In the genomic region with DNA sequence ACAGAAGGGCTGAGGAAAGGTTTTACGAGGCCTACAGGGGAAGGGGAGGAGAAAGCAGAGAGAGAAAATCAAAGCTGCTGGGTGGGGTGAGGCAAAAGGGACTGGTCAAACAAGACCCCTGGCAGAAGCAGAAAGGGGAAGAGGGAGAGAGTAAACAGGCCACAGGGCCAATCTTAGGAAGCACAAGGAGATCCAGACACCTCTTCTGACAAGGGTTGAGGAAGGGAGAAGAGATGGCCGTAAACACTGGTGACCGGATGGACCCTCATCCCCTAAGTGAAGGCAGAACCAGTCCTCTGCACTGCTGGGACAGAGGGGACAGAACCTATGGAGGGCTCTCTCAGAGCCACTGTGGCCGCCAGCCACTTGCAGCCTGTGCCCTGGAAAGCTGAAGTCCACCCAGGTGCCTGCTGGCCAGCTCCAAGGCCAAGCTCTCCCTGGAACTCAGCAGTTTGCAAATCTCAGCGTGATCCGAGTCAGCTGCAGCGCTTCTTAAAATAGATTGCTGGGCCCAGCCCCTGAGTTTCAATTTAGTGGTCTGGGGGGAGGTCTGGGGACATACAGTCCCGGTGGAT, we compare ENCODE assay signal across 20 cellular contexts.
DNase-seq lines count a peak whose midpoint lies in the region; ATAC-seq, FAIRE-seq and TF ChIP-seq lines count a peak whose summit lies in the region.
"Had no signal": no experiment of that assay in that cellular context is flagged by ENCODE, and none has a peak within 500 bp of the region (broad histone marks: within the 10 kb centered on the region; RNA-seq: fewer than 3 reads in every experiment).

No MANE protein-coding gene starts in this region.

- no peaks in the 10 kb centered on the region for H3K9me3 ChIP-seq in Panc1 (ENCODE audit: control insufficient read depth, insufficient read depth, low read depth, low read length)
- H3K9me3 ChIP-seq in pancreas = no peaks in the 10 kb centered on the region
- no peaks in the 10 kb centered on the region for H3K9me3 ChIP-seq in A673 (ENCODE audit: low read depth, low read length, poor library complexity, severe bottlenecking)
- H3K9me3 ChIP-seq: BLaER1 had no signal

- H3K27me3 ChIP-seq in Panc1 (ENCODE audit: control insufficient read depth, insufficient read depth, low read length) (no peaks in the 10 kb centered on the region; the same call in 1 of the 2 replicates), pancreas (no peaks in the 10 kb centered on the region), A673 (replicated peaks; ENCODE audit: insufficient read depth, low read depth, low read length, poor library complexity) (no peaks in the 10 kb centered on the region)
- H3K27me3 ChIP-seq: BLaER1 had no signal

- no peak for DNase-seq in GM12891 (ENCODE audit: insufficient read length, low spot score)
- no peak for DNase-seq in Panc1 (ENCODE audit: low read depth, low spot score)
- peak; percentile 48 for DNase-seq in cerebellum (ENCODE audit: low spot score)
- peak; percentile 18 to 64 (median 26) for DNase-seq in pancreas
- DNase-seq in glutamatergic neuron = no peak
- no peak for DNase-seq in iPS-NIHi7 (ENCODE audit: extremely low spot score)
- no peak for DNase-seq in stimulated activated naive CD8-positive, alpha-beta T cell treated with anti-CD3 and anti-CD28 coated beads, Interleukin-15, Interleukin-2, amounts not matched to agents 100 U/mL and 50 U/mL, for 24 hours
- no peak for DNase-seq in A673 (ENCODE audit: low spot score)
- DNase-seq: AML-193; CD4-positive, alpha-beta memory T cell; COR-L47; DMS153; DND-41; GF-D8; GM23248; IMR-90; KBM-7 had no signal

- peak; percentile 53 for ATAC-seq in Panc1
- ATAC-seq in pancreas = peak; percentile 71 to 88 (median 81)
- ATAC-seq in stimulated activated naive CD8-positive, alpha-beta T cell treated with anti-CD3 and anti-CD28 coated beads, Interleukin-15, Interleukin-2, amounts not matched to agents 100 U/mL and 50 U/mL, for 24 hours = no peak

- H3K27me3 Mint-ChIP-seq in glutamatergic neuron (ENCODE audit: unreplicated experiment) = peaks cover 8% of the 10 kb centered on the region
- H3K27me3 Mint-ChIP-seq: CD4-positive, alpha-beta memory T cell had no signal

- H3K36me3 Mint-ChIP-seq in glutamatergic neuron (ENCODE audit: unreplicated experiment) = peaks cover 29% of the 10 kb centered on the region

- intact Hi-C loops in Panc1 (cut with micrococcal nuclease; ENCODE audit: unreplicated experiment) (no loop called here), pancreas (cut with DNase I) (no loop called here), A673 (cut with micrococcal nuclease; ENCODE audit: unreplicated experiment) (no loop called here)

- CTCF ChIA-PET in Panc1 (lab: Charles Lee) = interaction anchor here (0.5 kb wide), 1 partner anchor 310 kb away, joined by 3 read pairs; no protein-coding TSS in a partner anchor
- CTCF ChIA-PET in A673 (lab: Charles Lee) = no interaction called here

- H3K9me3 Mint-ChIP-seq in glutamatergic neuron (ENCODE audit: unreplicated experiment) = peaks cover 8% of the 10 kb centered on the region

- BruUV-seq in Panc1 (replicated peaks; lab: Mats Ljungman, UMichigan) (no TSS peak), A673 (replicated peaks; lab: Mats Ljungman, UMichigan) (no TSS peak)

- H3K4me1 Mint-ChIP-seq in glutamatergic neuron (ENCODE audit: low read depth, unreplicated experiment) = peaks cover 6% of the 10 kb centered on the region
- H3K4me1 Mint-ChIP-seq: CD4-positive, alpha-beta memory T cell had no signal

- no peaks in the 10 kb centered on the region for H3K4me1 ChIP-seq in Panc1 (ENCODE audit: control insufficient read depth, insufficient read depth, low read length)
- peaks cover 0 to 4% (median 4%) of the 10 kb centered on the region in 3 donors for H3K4me1 ChIP-seq in pancreas
- H3K4me1 ChIP-seq in A673 (ENCODE audit: insufficient read depth, low read length, poor library complexity, severe bottlenecking) = no peaks in the 10 kb centered on the region
- H3K4me1 ChIP-seq: BLaER1 had no signal

- FAIRE-seq in GM12891 (lab: Jason Lieb, UNC) (no peak), pancreas (lab: Jason Lieb, UNC) (no peak)
- FAIRE-seq: D721Med, H54 had no signal

- H3K27ac ChIP-seq in Panc1 (ENCODE audit: low read length) = no peak overlapping the region
- H3K27ac ChIP-seq in pancreas = no peak overlapping the region
- H3K27ac ChIP-seq in A673 (ENCODE audit: low read depth, low read length, poor library complexity, severe bottlenecking) = no peak overlapping the region
- H3K27ac ChIP-seq: BLaER1, GM23248 had no signal

- in situ Hi-C loops in Panc1 (cut with HindIII; ENCODE audit: low pct_unique_long_range_greater_than_20kb, low sequenced_read_pairs) = no loop called here

- no peak for TF ChIP-seq CTCF in Panc1 (IDR thresholded peaks at IDR 0.05)
- no peak for TF ChIP-seq CTCF in pancreas (IDR thresholded peaks at IDR 0.05)
- TF ChIP-seq CTCF in glutamatergic neuron (IDR thresholded peaks at IDR 0.05; ENCODE audit: partially characterized antibody, unreplicated experiment) = no peak
- no peak for TF ChIP-seq CTCF in A673 (conservative IDR thresholded peaks at IDR 0.05; ENCODE audit: low read depth, low read length)

- POLR2A ChIA-PET in Panc1 (lab: Charles Lee) (no interaction called here), A673 (lab: Charles Lee; ENCODE audit: low non-redundant PET) (no interaction called here)

- WGBS in pancreas, 2 donors = 58 to 63% methylated on average over 8 of the region's 8 CpGs

- TF ChIP-seq POLR2A in GM12891 (IDR thresholded peaks at IDR 0.05; ENCODE audit: low read depth, low read length) = no peak

- H3K36me3 ChIP-seq in Panc1 (ENCODE audit: control insufficient read depth, insufficient read depth, low read length) (no peaks in the 10 kb centered on the region), pancreas (no peaks in the 10 kb centered on the region), A673 (ENCODE audit: insufficient read depth, low read length, poor library complexity, severe bottlenecking) (no peaks in the 10 kb centered on the region)
- H3K36me3 ChIP-seq: BLaER1 had no signal

- H3K4me3 Mint-ChIP-seq in glutamatergic neuron (ENCODE audit: unreplicated experiment) = no peak overlapping the region
- H3K4me3 Mint-ChIP-seq: CD4-positive, alpha-beta memory T cell had no signal

- no peak overlapping the region for H3K27ac Mint-ChIP-seq in glutamatergic neuron (ENCODE audit: unreplicated experiment)

- H3K4me3 ChIP-seq in Panc1 (ENCODE audit: low read depth in 2 of 2, low read length in 2 of 2) (no peak overlapping the region), pancreas (no peak overlapping the region), A673 (ENCODE audit: low read depth, low read length, poor library complexity, severe bottlenecking) (no peak overlapping the region)
- H3K4me3 ChIP-seq: BLaER1, GM23248 had no signal

TF ChIP-seq in GM12891, 5 proteins besides CTCF, POLR2A, EP300 and RAD21:
- TF ChIP-seq POLR2AphosphoS5 (IDR thresholded peaks at IDR 0.05; ENCODE audit: low read depth, low read length) (no peak), SPI1 (IDR thresholded peaks at IDR 0.05; ENCODE audit: low read depth, low read length) (peak; percentile 19; the same call in 1 of the 2 replicates)

Comparison
In these comparisons a context has a peak if more than half of its experiments do, and no peak if none do; other contexts are left out.
1. DNase-seq: peak in cerebellum (single experiment) and pancreas (6 of 6); none in GM12891 (single experiment), Panc1 (single experiment), glutamatergic neuron (single experiment), iPS-NIHi7 (single experiment), stimulated activated naive CD8-positive, alpha-beta T cell treated with anti-CD3 and anti-CD28 coated beads, Interleukin-15, Interleukin-2, amounts not matched to agents 100 U/mL and 50 U/mL, for 24 hours (single experiment) and A673 (single experiment).